In genomic region chr9:11025775-11026174, GRCh38 we compare ENCODE assay signal across 25 cellular contexts.
DNase-seq lines count a peak whose midpoint lies in the region; ATAC-seq, FAIRE-seq and TF ChIP-seq lines count a peak whose summit lies in the region.
"Had no signal": no experiment of that assay in that cellular context is flagged by ENCODE, and none has a peak within 500 bp of the region (broad histone marks: within the 10 kb centered on the region; RNA-seq: fewer than 3 reads in every experiment).

No MANE protein-coding gene starts in this region.

- TF ChIP-seq RAD21 in HepG2 (CRISPR knock-in tag; IDR thresholded peaks at IDR 0.05), result no peak

- H3K79me2 ChIP-seq in HepG2 (ENCODE audit: insufficient read depth, low read length) (no peaks in the 10 kb centered on the region), PC-3 (ENCODE audit: low read length) (no peaks in the 10 kb centered on the region)

- no peaks in the 10 kb centered on the region for H3F3A ChIP-seq in PC-3 (ENCODE audit: low read length, unreplicated experiment)

- TF ChIP-seq EP300 in HepG2 (IDR thresholded peaks at IDR 0.05; ENCODE audit: low read depth in 2 of 2, low read length in 2 of 2) (no peak), HepG2 (CRISPR knock-in tag; IDR thresholded peaks at IDR 0.05; ENCODE audit: borderline replicate concordance) (no peak), esophagus muscularis mucosa (IDR thresholded peaks at IDR 0.05) (no peak)

- no peaks in the 10 kb centered on the region for H3K36me3 ChIP-seq in HepG2 (replicated peaks in 1 of 2; ENCODE audit: control insufficient read depth in 1 of 2, insufficient read depth in 2 of 2, low read length in 2 of 2)
- H3K36me3 ChIP-seq in right lobe of liver, result no peaks in the 10 kb centered on the region
- no peaks in the 10 kb centered on the region for H3K36me3 ChIP-seq in PC-3 (ENCODE audit: low read depth, low read length)
- H3K36me3 ChIP-seq in esophagus muscularis mucosa, result no peaks in the 10 kb centered on the region
- H3K36me3 ChIP-seq: BE2C, BLaER1 had no signal

- peaks cover 73% of the 10 kb centered on the region for H3K9me3 ChIP-seq in HepG2 (ENCODE audit: low read length)
- no peaks in the 10 kb centered on the region for H3K9me3 ChIP-seq in right lobe of liver
- H3K9me3 ChIP-seq in PC-3 (ENCODE audit: low read length), result no peaks in the 10 kb centered on the region
- no peaks in the 10 kb centered on the region for H3K9me3 ChIP-seq in esophagus muscularis mucosa
- H3K9me3 ChIP-seq: BE2C, BLaER1 had no signal

- intact Hi-C loops in HepG2 (cut with micrococcal nuclease; ENCODE audit: unreplicated experiment) (no loop called here), right lobe of liver (cut with DNase I) (no loop called here), PC-3 (cut with micrococcal nuclease) (no loop called here), esophagus muscularis mucosa (cut with DNase I) (no loop called here)

- no peak overlapping the region for H3K27ac ChIP-seq in HepG2 (ENCODE audit: extremely low read length, insufficient read depth, low read length)
- H3K27ac ChIP-seq in right lobe of liver, result no peak overlapping the region
- H3K27ac ChIP-seq in PC-3 (ENCODE audit: low read length), result no peak overlapping the region
- H3K27ac ChIP-seq in esophagus muscularis mucosa (replicated peaks in 1 of 4), result no peak overlapping the region
- H3K27ac ChIP-seq: 22Rv1, BLaER1 had no signal

- H3K4me3 ChIP-seq in HepG2 (replicated peaks in 1 of 3; ENCODE audit: insufficient read depth in 1 of 3, low read depth in 2 of 3, low read length in 3 of 3) (no peak overlapping the region), right lobe of liver (no peak overlapping the region), PC-3 (ENCODE audit: low read length) (no peak overlapping the region), esophagus muscularis mucosa (no peak overlapping the region)
- H3K4me3 ChIP-seq: BLaER1, GM12878 had no signal

- H3K9me2 ChIP-seq in PC-3 (replicated peaks; ENCODE audit: low read length), result no peaks in the 10 kb centered on the region

- POLR2A ChIA-PET in HepG2 (lab: Yijun Ruan, JAX), result no interaction called here
- POLR2A ChIA-PET in PC-3 (lab: Charles Lee; ENCODE audit: unreplicated experiment), result no interaction called here

- H3K9ac ChIP-seq in HepG2 (ENCODE audit: insufficient read depth, low read depth, low read length) (no peak overlapping the region), PC-3 (ENCODE audit: low read length) (no peak overlapping the region)
- H3K9ac ChIP-seq: BLaER1 had no signal

- H2AFZ ChIP-seq in HepG2 (ENCODE audit: low read length), result no peak overlapping the region
- no peak overlapping the region for H2AFZ ChIP-seq in PC-3 (ENCODE audit: low read length)

- BruUV-seq in HepG2 (replicated peaks; lab: Mats Ljungman, UMichigan) (no TSS peak), PC-3 (replicated peaks; lab: Mats Ljungman, UMichigan) (no TSS peak)

- TF ChIP-seq POLR2A in HepG2 (IDR thresholded peaks at IDR 0.05; ENCODE audit: insufficient read depth in 1 of 2, low read depth in 2 of 2, low read length in 2 of 2), result no peak
- TF ChIP-seq POLR2A in right lobe of liver (IDR thresholded peaks at IDR 0.05), result no peak
- no peak for TF ChIP-seq POLR2A in esophagus muscularis mucosa (IDR thresholded peaks at IDR 0.05; ENCODE audit: low read depth)

- WGBS in HepG2 (ENCODE audit: low lambda C conversion rate), result 89% methylated on average over 2 of the region's 2 CpGs
- 97% methylated on average over 2 of the region's 2 CpGs for WGBS in right lobe of liver (ENCODE audit: insufficient coverage, low coverage, low lambda C conversion rate, missing lambda C conversion rate)
- 95% methylated on average over 2 of the region's 2 CpGs for WGBS in esophagus muscularis mucosa

- no peak for ATAC-seq in HepG2
- no peak for ATAC-seq in right lobe of liver
- peak; percentile 43 for ATAC-seq in PC-3
- ATAC-seq: GM12878 had no signal

- DNase-seq in HepG2 (ENCODE audit: low spot score) (no peak), right lobe of liver (no peak), PC-3 (no peak), esophagus muscularis mucosa (ENCODE audit: extremely low spot score) (no peak), kidney tubule cell (ENCODE audit: low spot score) (no peak)
- DNase-seq: ACHN; BE2C; C1 segment of cervical spinal cord; CD4-positive, alpha-beta memory T cell; CD4-positive, CD25-positive, alpha-beta regulatory T cell; CD8-positive, alpha-beta memory T cell; COR-L47; DMS 273 treated with DMSO at 0.1 percent for 48 hours; DMS153; DMS53; DMS79; DND-41; EL; GDM1 had no signal

- no peak for TF ChIP-seq CTCF in HepG2 (CRISPR knock-in tag; IDR thresholded peaks at IDR 0.05)
- TF ChIP-seq CTCF in right lobe of liver (IDR thresholded peaks at IDR 0.05), result no peak
- TF ChIP-seq CTCF in PC-3 (conservative IDR thresholded peaks at IDR 0.05; ENCODE audit: low read depth, low read length), result no peak
- TF ChIP-seq CTCF in esophagus muscularis mucosa (IDR thresholded peaks at IDR 0.05), result no peak

- FAIRE-seq in HepG2 (lab: Jason Lieb, UNC) (no peak), endometrium (lab: Jason Lieb, UNC) (peak; percentile 50)
- FAIRE-seq: GM12878, GM12892, GM18507 had no signal

- H3K27me3 ChIP-seq in HepG2 (ENCODE audit: control insufficient read depth in 1 of 2, insufficient read depth in 2 of 2, low read length in 2 of 2) (no peaks in the 10 kb centered on the region), right lobe of liver (no peaks in the 10 kb centered on the region), PC-3 (ENCODE audit: low read length) (no peaks in the 10 kb centered on the region), esophagus muscularis mucosa (no peaks in the 10 kb centered on the region)
- H3K27me3 ChIP-seq: BE2C, BLaER1 had no signal

- H3K4me2 ChIP-seq in HepG2 (ENCODE audit: low read depth, low read length) (no peak overlapping the region), PC-3 (ENCODE audit: low read length) (no peak overlapping the region)
- H3K4me2 ChIP-seq: BLaER1 had no signal

- CTCF ChIA-PET in HepG2 (lab: Yijun Ruan, JAX; ENCODE audit: low intra/inter-chr PET ratio, low total read pairs), result no interaction called here
- CTCF ChIA-PET in PC-3 (lab: Charles Lee), result no interaction called here

- in situ Hi-C loops in HepG2 (cut with HindIII; ENCODE audit: extremely low pct_ligation_motif_present, low pct_unique_long_range_greater_than_20kb), result no loop called here

- H3K4me1 ChIP-seq in HepG2 (ENCODE audit: insufficient read depth, low read length) (no peaks in the 10 kb centered on the region), right lobe of liver (no peaks in the 10 kb centered on the region), PC-3 (ENCODE audit: insufficient read depth, low read length) (no peaks in the 10 kb centered on the region), esophagus muscularis mucosa (no peaks in the 10 kb centered on the region)
- H3K4me1 ChIP-seq: BE2C, BLaER1 had no signal

- H4K20me1 ChIP-seq in HepG2 (ENCODE audit: insufficient read depth, low read length) (no peaks in the 10 kb centered on the region), PC-3 (ENCODE audit: low read length) (no peaks in the 10 kb centered on the region)
- H4K20me1 ChIP-seq: BLaER1 had no signal

TF ChIP-seq in HepG2, 621 proteins besides CTCF, POLR2A, EP300 and RAD21:
- no peak for TF ChIP-seq SMAD9 (CRISPR knock-in tag; IDR thresholded peaks at IDR 0.05)
- no peak for TF ChIP-seq ZBTB37 (CRISPR knock-in tag; IDR thresholded peaks at IDR 0.05)
- peak; percentile 29; the same call in 1 of the 2 replicates for TF ChIP-seq MAFF (IDR thresholded peaks at IDR 0.05; ENCODE audit: low read depth, low read length)
- no peak for TF ChIP-seq KLF12 (CRISPR knock-in tag; IDR thresholded peaks at IDR 0.05; ENCODE audit: borderline replicate concordance)
- peak; percentile 31 to 55; a peak in 2 of 4 replicates for TF ChIP-seq MAFK (conservative IDR thresholded peaks at IDR 0.05 in 1 of 2, IDR thresholded peaks at IDR 0.05 in 1 of 2; ENCODE audit: low read length in 2 of 2)
TF ChIP-seq in HepG2: peak in this region for 2.
